ENCODE assay signal across 26 cellular contexts in genomic region chr5:171424726-171425125, GRCh38. TPM values are rescaled to one million over a fixed set of nuclear protein-coding genes. Genes with fewer than 3 reads are reported as not detected.
DNase-seq lines count a peak whose midpoint lies in the region; ATAC-seq, FAIRE-seq and TF ChIP-seq lines count a peak whose summit lies in the region.
"Had no signal": no experiment of that assay in that cellular context is flagged by ENCODE, and none has a peak within 500 bp of the region (broad histone marks: within the 10 kb centered on the region; RNA-seq: fewer than 3 reads in every experiment).

No MANE protein-coding gene starts in this region.

- H3K4me1 ChIP-seq in HCT116 (ENCODE audit: control insufficient read depth in 1 of 2, insufficient read depth in 2 of 2, low read length in 2 of 2) (peaks cover 9 to 13% of the 10 kb centered on the region in 2 experiments), kidney (ENCODE audit: control insufficient read depth in 1 of 2, insufficient read depth in 1 of 2, low read depth in 1 of 2, low read length in 2 of 2) (peaks cover 0 to 10% of the 10 kb centered on the region in 2 donors), small intestine (ENCODE audit: control insufficient read depth in 2 of 2, insufficient read depth in 1 of 2, low read depth in 1 of 2, low read length in 1 of 2) (peaks cover 0 to 3% of the 10 kb centered on the region in 2 donors), Karpas-422 (ENCODE audit: low read length) (no peaks in the 10 kb centered on the region)

- TF ChIP-seq CTCF in Calu3 (IDR thresholded peaks at IDR 0.05; ENCODE audit: unreplicated experiment) (no peak), HCT116 (IDR thresholded peaks at IDR 0.05 in 2 of 3, conservative IDR thresholded peaks at IDR 0.05 in 1 of 3; ENCODE audit: borderline replicate concordance in 1 of 3, insufficient read depth in 1 of 3, low read depth in 2 of 3, low read length in 2 of 3) (no peak), kidney (IDR thresholded peaks at IDR 0.05; ENCODE audit: borderline replicate concordance, extremely low read depth, insufficient read depth) (no peak), D721Med (IDR thresholded peaks at IDR 0.05; ENCODE audit: insufficient read depth, missing control alignments) (no peak)

- CTCF ChIA-PET in Calu3 (lab: Charles Lee) (no interaction called here), HCT116 (lab: Charles Lee) (no interaction called here)

- intact Hi-C loops in Calu3 (cut with micrococcal nuclease; ENCODE audit: unreplicated experiment) (loop anchor here (5.0 kb wide), 1 partner anchor 803 kb away; no protein-coding TSS in a partner anchor), HCT116 (cut with micrococcal nuclease) (no loop called here), kidney (cut with DNase I) (loop anchor here (10.0 kb wide), 1 partner anchor 470 kb away; no protein-coding TSS in a partner anchor)

- H3K9ac ChIP-seq in HCT116 (ENCODE audit: low read length) (no peak overlapping the region), kidney (ENCODE audit: low read length in 2 of 2) (no peak overlapping the region), Karpas-422 (ENCODE audit: low read length) (no peak overlapping the region)

- H3K4me3 ChIP-seq in HCT116 (replicated peaks in 1 of 2; ENCODE audit: low read depth in 1 of 2, low read length in 2 of 2) (no peak overlapping the region), kidney (ENCODE audit: low read length in 2 of 2) (no peak overlapping the region), small intestine (ENCODE audit: low read depth in 1 of 2, low read length in 2 of 2) (no peak overlapping the region), Karpas-422 (ENCODE audit: low read length) (no peak overlapping the region)
- H3K4me3 ChIP-seq: colonic mucosa, esophagus squamous epithelium, pancreas, sigmoid colon, SJSA1, uterus had no signal

- H3K27ac ChIP-seq in HCT116 (ENCODE audit: low read depth, low read length) (no peak overlapping the region), kidney (ENCODE audit: low read depth in 2 of 2, low read length in 2 of 2) (no peak overlapping the region), small intestine (ENCODE audit: low read depth in 1 of 2, low read length in 1 of 2) (no peak overlapping the region), Karpas-422 (ENCODE audit: low read length) (no peak overlapping the region)
- H3K27ac ChIP-seq: colonic mucosa, esophagus squamous epithelium, pancreas, sigmoid colon, SJSA1, uterus had no signal

- POLR2A ChIA-PET in HCT116 (lab: Charles Lee) = no interaction called here

- BruUV-seq in Calu3 (replicated peaks; lab: Mats Ljungman, UMichigan) = no TSS peak
- no TSS peak for BruUV-seq in HCT116 (replicated peaks; lab: Mats Ljungman, UMichigan)

- H3K9me2 ChIP-seq in HCT116 (ENCODE audit: insufficient read depth) = no peaks in the 10 kb centered on the region
- H3K9me2 ChIP-seq in Karpas-422 (replicated peaks; ENCODE audit: insufficient read depth, low read length) = no peaks in the 10 kb centered on the region

- H3K4me3 Mint-ChIP-seq in Calu3 (ENCODE audit: low read depth, unreplicated experiment) = no peak overlapping the region
- H3K4me3 Mint-ChIP-seq: activated CD4-positive, alpha-beta T cell treated with anti-CD3 and anti-CD28 coated beads for 36 hours; activated naive CD8-positive, alpha-beta T cell treated with anti-CD3 and anti-CD28 coated beads for 36 hours; brain; CD4-positive, alpha-beta T cell; memory B cell; T-helper 1 cell treated with Interleukin-12 subunit alpha and Interleukin-12 subunit beta and Interleukin-4 antibody, amounts not matched to agents 30 μg/mL and 1 μg/mL, for 36 hours had no signal

- H3K9me3 ChIP-seq in HCT116 (ENCODE audit: control insufficient read depth in 1 of 2, insufficient read depth in 1 of 2, low read depth in 1 of 2, low read length in 2 of 2) = no peaks in the 10 kb centered on the region
- no peaks in the 10 kb centered on the region for H3K9me3 ChIP-seq in kidney (ENCODE audit: control insufficient read depth in 1 of 2, low read length in 2 of 2)
- no peaks in the 10 kb centered on the region for H3K9me3 ChIP-seq in small intestine (ENCODE audit: control insufficient read depth, low read depth)
- no peaks in the 10 kb centered on the region for H3K9me3 ChIP-seq in Karpas-422 (ENCODE audit: low read length)
- H3K9me3 ChIP-seq: colonic mucosa, esophagus squamous epithelium, pancreas, sigmoid colon, uterus had no signal

- H3K9me3 Mint-ChIP-seq in Calu3 (ENCODE audit: low read depth, unreplicated experiment) = no peaks in the 10 kb centered on the region
- H3K9me3 Mint-ChIP-seq: activated naive CD8-positive, alpha-beta T cell treated with anti-CD3 and anti-CD28 coated beads for 36 hours; CD4-positive, alpha-beta T cell; memory B cell; naive thymus-derived CD8-positive, alpha-beta T cell; T-helper 1 cell treated with Interleukin-12 subunit alpha and Interleukin-12 subunit beta and Interleukin-4 antibody, amounts not matched to agents 30 μg/mL and 1 μg/mL, for 36 hours had no signal

- H3K4me2 ChIP-seq in HCT116 (ENCODE audit: low read length) = peak overlapping the region; percentile 25; the same call in 1 of the 2 replicates
- no peak overlapping the region for H3K4me2 ChIP-seq in Karpas-422 (ENCODE audit: low read depth, low read length, poor library complexity, severe bottlenecking)

- TF ChIP-seq POLR2A in HCT116 (IDR thresholded peaks at IDR 0.05; ENCODE audit: borderline replicate concordance, extremely low read depth, insufficient read depth, insufficient read length) = no peak

- no peaks in the 10 kb centered on the region for H3K27me3 ChIP-seq in HCT116 (ENCODE audit: insufficient read depth, low read length)
- H3K27me3 ChIP-seq in small intestine (ENCODE audit: control insufficient read depth in 2 of 2, insufficient read depth in 2 of 2, low read length in 2 of 2) = peaks cover 0 to 2% of the 10 kb centered on the region in 2 donors
- H3K27me3 ChIP-seq in Karpas-422 (ENCODE audit: low read length) = no peaks in the 10 kb centered on the region
- H3K27me3 ChIP-seq: pancreas, sigmoid colon had no signal

- TF ChIP-seq RAD21 in HCT116 (IDR thresholded peaks at IDR 0.05; ENCODE audit: low read depth) = no peak

- 25 to 58% (median 47%) methylated on average over 4 to 5 of the region's 5 CpGs for WGBS in small intestine, 3 donors

- no peak overlapping the region for H2AFZ ChIP-seq in HCT116 (ENCODE audit: low read depth, low read length, poor library complexity, severe bottlenecking)
- no peak overlapping the region for H2AFZ ChIP-seq in Karpas-422 (ENCODE audit: low read length)

- H4K20me1 ChIP-seq in HCT116 (ENCODE audit: insufficient read depth) (no peaks in the 10 kb centered on the region), Karpas-422 (ENCODE audit: insufficient read depth, low read depth, low read length) (peaks cover 5% of the 10 kb centered on the region; the same call in 1 of the 2 replicates)

- H3K36me3 Mint-ChIP-seq in Calu3 (ENCODE audit: insufficient read depth, unreplicated experiment) = peaks cover 10% of the 10 kb centered on the region
- H3K36me3 Mint-ChIP-seq: activated naive CD8-positive, alpha-beta T cell treated with anti-CD3 and anti-CD28 coated beads for 36 hours; brain; memory B cell; naive thymus-derived CD8-positive, alpha-beta T cell had no signal

- ATAC-seq in HCT116 = peak; percentile 62
- ATAC-seq in HG02623 (IDR thresholded peaks at IDR 0.05; ENCODE audit: unreplicated experiment) = no peak
- ATAC-seq: activated CD4-positive, alpha-beta T cell treated with anti-CD3 and anti-CD28 coated beads for 36 hours; naive thymus-derived CD8-positive, alpha-beta T cell; pancreas had no signal

- peaks cover 41% of the 10 kb centered on the region for H3K4me1 Mint-ChIP-seq in Calu3 (ENCODE audit: low read depth, unreplicated experiment)

- DNase-seq in Calu3 (peak; percentile 47), HCT116 (ENCODE audit: low read depth, low spot score) (no peak), kidney (peak; percentile 35), small intestine (peak; percentile 15), D721Med (ENCODE audit: insufficient read length, low spot score) (no peak), Karpas-422 (no peak)
- DNase-seq: activated CD4-positive, alpha-beta T cell treated with anti-CD3 and anti-CD28 coated beads for 36 hours; activated naive CD8-positive, alpha-beta T cell treated with anti-CD3 and anti-CD28 coated beads for 36 hours; colonic mucosa; DMS79 treated with DMSO at 0.1 percent for 48 hours; esophagus squamous epithelium; kidney glomerular epithelial cell; NCI-H187 treated with DMSO at 0.1 percent for 48 hours; NCI-H82; OCI-M1; sigmoid colon; uterus had no signal

- H3K36me3 ChIP-seq in HCT116 (ENCODE audit: control insufficient read depth in 1 of 2, insufficient read depth in 2 of 2, low read length in 2 of 2) = no peaks in the 10 kb centered on the region
- H3K36me3 ChIP-seq in kidney (ENCODE audit: control insufficient read depth in 1 of 2, insufficient read depth in 2 of 2, low read length in 2 of 2) = no peaks in the 10 kb centered on the region
- H3K36me3 ChIP-seq in small intestine (ENCODE audit: control insufficient read depth in 2 of 2, insufficient read depth in 2 of 2, low read length in 2 of 2) = no peaks in the 10 kb centered on the region
- no peaks in the 10 kb centered on the region for H3K36me3 ChIP-seq in Karpas-422 (ENCODE audit: insufficient read depth, low read length)
- H3K36me3 ChIP-seq: colonic mucosa, esophagus squamous epithelium, pancreas, sigmoid colon, SJSA1, uterus had no signal

- H3K79me2 ChIP-seq in HCT116 (ENCODE audit: insufficient read depth, low read length) = no peaks in the 10 kb centered on the region
- H3K79me2 ChIP-seq in Karpas-422 (ENCODE audit: low read length) = no peaks in the 10 kb centered on the region

- peak overlapping the region; percentile 64 for H3K27ac Mint-ChIP-seq in Calu3 (ENCODE audit: unreplicated experiment)
- H3K27ac Mint-ChIP-seq: activated CD4-positive, alpha-beta T cell treated with anti-CD3 and anti-CD28 coated beads for 36 hours; activated naive CD8-positive, alpha-beta T cell treated with anti-CD3 and anti-CD28 coated beads for 36 hours; brain; CD4-positive, alpha-beta T cell; memory B cell; T-helper 1 cell treated with Interleukin-12 subunit alpha and Interleukin-12 subunit beta and Interleukin-4 antibody, amounts not matched to agents 30 μg/mL and 1 μg/mL, for 36 hours had no signal

- RAD21 ChIA-PET in HCT116 (lab: Charles Lee; ENCODE audit: low non-redundant PET in 1 of 2, low total read pairs in 2 of 2, uncharacterized antibody in 2 of 2, unreplicated experiment in 2 of 2) = no interaction called here

- peaks cover 41% of the 10 kb centered on the region for H3K27me3 Mint-ChIP-seq in Calu3 (ENCODE audit: unreplicated experiment)

- FAIRE-seq in kidney (lab: Jason Lieb, UNC) (no peak), small intestine (lab: Jason Lieb, UNC) (no peak), D721Med (lab: Jason Lieb, UNC) (no peak)
- FAIRE-seq: GM12892, pancreas had no signal

RNA-seq across cellular contexts. Expression of gene FGF18, which starts 5.3 kb away (rescaled TPM):
- total RNA-seq in Calu3 (2022) (0.61 and 0.76 TPM in 2 replicates), HCT116 (2021; ENCODE audit: unreplicated experiment) (0.96 TPM), kidney (1.8 TPM)
- polyA plus RNA-seq in HCT116 (2012) = 0.42 and 0.62 TPM in 2 replicates
- polyA plus RNA-seq in kidney (ENCODE audit: insufficient read depth, low read depth, low replicate concordance) (0.39 TPM), small intestine (1 to 10 TPM in 1 of 3 donors, under 1 TPM in 2; 0.54 to 2.0 (median 0.67) TPM)
- 0.29 TPM in 1 of 2 replicates, not detected in the other for total RNA-seq in Karpas-422 (2014; rRNA removed; shearing (Covaris generic); ENCODE audit: low replicate concordance)
- total RNA-seq: activated CD4-positive, alpha-beta T cell treated with anti-CD3 and anti-CD28 coated beads for 36 hours had no signal
- polyA plus RNA-seq: naive thymus-derived CD8-positive, alpha-beta T cell had no signal

RNA-seq across cellular contexts. Expression of gene NPM1, which starts 37.1 kb away (rescaled TPM):
- total RNA-seq in Calu3 (2022) (1,708 and 1,863 TPM in 2 replicates), HCT116 (2021; ENCODE audit: unreplicated experiment) (2,693 TPM), kidney (612 TPM)
- 1,320 and 2,224 TPM in 2 replicates for polyA plus RNA-seq in HCT116 (2012)
- polyA plus RNA-seq in kidney (ENCODE audit: insufficient read depth, low read depth, low replicate concordance) (611 TPM), small intestine (1,000 to 10,000 TPM; 1,717 to 3,094 (median 2,048) TPM)
- total RNA-seq in Karpas-422 (2014; rRNA removed; shearing (Covaris generic); ENCODE audit: low replicate concordance) = 1,235 and 1,970 TPM in 2 replicates

Comparison
In these comparisons a context has a peak if more than half of its experiments do, and no peak if none do; other contexts are left out.
1. DNase-seq: peak in Calu3 (single experiment), kidney (single experiment) and small intestine (single experiment); none in HCT116 (single experiment), D721Med (single experiment) and Karpas-422 (single experiment).